In genomic region chr11:47408598-47409439, GRCh38 we compare ENCODE assay signal across 3 cellular contexts.
TF ChIP-seq lines count a peak whose summit lies in the region.

No MANE protein-coding gene starts in this region.

TF ChIP-seq in GM23338, 12 proteins besides CTCF, POLR2A, EP300 and RAD21:
- TF ChIP-seq JUNB (IDR thresholded peaks at IDR 0.05; ENCODE audit: unreplicated experiment) (no peak), STAT1 (IDR thresholded peaks at IDR 0.05; ENCODE audit: unreplicated experiment) (no peak), REST (IDR thresholded peaks at IDR 0.05; ENCODE audit: unreplicated experiment) (no peak), EZH2phosphoT487 (IDR thresholded peaks at IDR 0.05; ENCODE audit: unreplicated experiment) (no peak), NANOG (IDR thresholded peaks at IDR 0.05; ENCODE audit: borderline replicate concordance) (no peak), EZH2 (IDR thresholded peaks at IDR 0.05; ENCODE audit: low read depth, unreplicated experiment) (no peak), CREB1 (CRISPR knock-in tag; IDR thresholded peaks at IDR 0.05; ENCODE audit: low read depth) (no peak), POLR2AphosphoS5 (IDR thresholded peaks at IDR 0.05; ENCODE audit: low read depth) (no peak), ZNF114 (CRISPR knock-in tag; IDR thresholded peaks at IDR 0.05) (no peak), ZNF331 (CRISPR knock-in tag; IDR thresholded peaks at IDR 0.05; ENCODE audit: low read depth) (no peak)

TF ChIP-seq in SK-N-SH, 30 proteins besides CTCF, POLR2A, EP300 and RAD21 (continues in another document):
- TF ChIP-seq FOXM1 (IDR thresholded peaks at IDR 0.05; ENCODE audit: low read depth), result no peak
- peak; percentile 52; the same call in 1 of the 2 replicates for TF ChIP-seq TCF12 (IDR thresholded peaks at IDR 0.05)
- TF ChIP-seq YY1 (IDR thresholded peaks at IDR 0.05; ENCODE audit: low read depth), result no peak
- TF ChIP-seq MAX (IDR thresholded peaks at IDR 0.05; ENCODE audit: low read depth), result peak; percentile 77
- TF ChIP-seq FOSL2 (IDR thresholded peaks at IDR 0.05; ENCODE audit: borderline replicate concordance, low read depth), result no peak
- no peak for TF ChIP-seq NRF1 (IDR thresholded peaks at IDR 0.05; ENCODE audit: low read depth, low read length)
- TF ChIP-seq CHD2 (IDR thresholded peaks at IDR 0.05; ENCODE audit: low read length, partially characterized antibody), result peak; percentile 23
- TF ChIP-seq SMC3 (IDR thresholded peaks at IDR 0.05; ENCODE audit: low read depth, low read length), result no peak
- no peak for TF ChIP-seq GABPA (IDR thresholded peaks at IDR 0.05; ENCODE audit: low read depth)
- TF ChIP-seq PBX3 (IDR thresholded peaks at IDR 0.05), result no peak
- peak; percentile 61; the same call in 1 of the 2 replicates for TF ChIP-seq MXI1 (IDR thresholded peaks at IDR 0.05; ENCODE audit: low read depth, low read length)
- TF ChIP-seq MEF2A (IDR thresholded peaks at IDR 0.05; ENCODE audit: borderline replicate concordance, low read depth), result no peak
- no peak for TF ChIP-seq FOXJ3 (CRISPR knock-in tag; IDR thresholded peaks at IDR 0.05)
- TF ChIP-seq NFIC (IDR thresholded peaks at IDR 0.05; ENCODE audit: borderline replicate concordance), result no peak
- TF ChIP-seq TEAD4 (IDR thresholded peaks at IDR 0.05; ENCODE audit: borderline replicate concordance, insufficient read depth), result no peak
- TF ChIP-seq TAF1 (IDR thresholded peaks at IDR 0.05; ENCODE audit: borderline replicate concordance, low read depth, low read length), result no peak
- TF ChIP-seq RCOR1 (IDR thresholded peaks at IDR 0.05; ENCODE audit: low read length), result 0 out of 2 replicates have a peak, but pooled peaks have one; percentile 32
- TF ChIP-seq USF1 (IDR thresholded peaks at IDR 0.05; ENCODE audit: borderline replicate concordance, low read depth), result no peak
- TF ChIP-seq REST (IDR thresholded peaks at IDR 0.05; ENCODE audit: low read depth, low read length), result no peak
- TF ChIP-seq USF2 (IDR thresholded peaks at IDR 0.05; ENCODE audit: borderline replicate concordance, low read depth, low read length), result no peak
- TF ChIP-seq ZBTB33 (IDR thresholded peaks at IDR 0.05; ENCODE audit: borderline replicate concordance, low read depth), result no peak

TF ChIP-seq in endothelial cell of umbilical vein, 7 proteins besides CTCF, POLR2A, EP300 and RAD21:
- no peak for TF ChIP-seq JUN (IDR thresholded peaks at IDR 0.05; ENCODE audit: borderline replicate concordance, insufficient read depth, insufficient read length, low read depth)
- no peak for TF ChIP-seq MAX (IDR thresholded peaks at IDR 0.05; ENCODE audit: insufficient read depth, insufficient read length)
- TF ChIP-seq FOS (IDR thresholded peaks at IDR 0.05; ENCODE audit: borderline replicate concordance, insufficient read depth, low read length), result peak; percentile 54
- peak; percentile 65 for TF ChIP-seq POLR2AphosphoS5 (IDR thresholded peaks at IDR 0.05; ENCODE audit: insufficient read depth, low read depth, low read length)
- TF ChIP-seq EZH2 (IDR thresholded peaks at IDR 0.05; ENCODE audit: borderline replicate concordance, low read depth, low read length, severe bottlenecking), result no peak
- TF ChIP-seq MYC (IDR thresholded peaks at IDR 0.05; ENCODE audit: low read depth, low read length), result peak; percentile 59
- TF ChIP-seq GATA2 (IDR thresholded peaks at IDR 0.05; ENCODE audit: insufficient read depth, insufficient read length, low read depth, low read length), result no peak
